2 cellular contexts compared by ENCODE assay signal in genomic region chr16:55043499-55043898, GRCh38.
TF ChIP-seq lines count a peak whose summit lies in the region.

No MANE protein-coding gene starts in this region.

TF ChIP-seq in HCT116, 20 proteins besides CTCF, POLR2A, EP300 and RAD21 (continued from another document):
- TF ChIP-seq ZBTB33 (IDR thresholded peaks at IDR 0.05; ENCODE audit: extremely low read depth, insufficient replicate concordance, low read length) (no peak), TCF7L2 (IDR thresholded peaks at IDR 0.05; ENCODE audit: borderline replicate concordance, extremely low read depth, insufficient read depth, insufficient read length) (no peak), EZH2 (IDR thresholded peaks at IDR 0.05) (no peak), SRF (IDR thresholded peaks at IDR 0.05; ENCODE audit: low read depth) (no peak)
TF ChIP-seq in HCT116: peak in this region for 0.

TF ChIP-seq in WTC11, 78 proteins besides CTCF, POLR2A, EP300 and RAD21 (continued from another document):
- TF ChIP-seq IRF1 (CRISPR knock-in tag; IDR thresholded peaks at IDR 0.05) (no peak), TEAD1 (CRISPR knock-in tag; IDR thresholded peaks at IDR 0.05) (no peak), NR1H2 (CRISPR knock-in tag; IDR thresholded peaks at IDR 0.05) (no peak), ATF3 (CRISPR knock-in tag; conservative IDR thresholded peaks at IDR 0.05) (no peak), JUN (CRISPR knock-in tag; IDR thresholded peaks at IDR 0.05) (no peak), ZNF219 (CRISPR knock-in tag; IDR thresholded peaks at IDR 0.05; ENCODE audit: borderline replicate concordance) (no peak), PRDM15 (CRISPR knock-in tag; IDR thresholded peaks at IDR 0.05) (no peak)
